ENCODE assay signal across 8 cellular contexts in the genomic region with DNA sequence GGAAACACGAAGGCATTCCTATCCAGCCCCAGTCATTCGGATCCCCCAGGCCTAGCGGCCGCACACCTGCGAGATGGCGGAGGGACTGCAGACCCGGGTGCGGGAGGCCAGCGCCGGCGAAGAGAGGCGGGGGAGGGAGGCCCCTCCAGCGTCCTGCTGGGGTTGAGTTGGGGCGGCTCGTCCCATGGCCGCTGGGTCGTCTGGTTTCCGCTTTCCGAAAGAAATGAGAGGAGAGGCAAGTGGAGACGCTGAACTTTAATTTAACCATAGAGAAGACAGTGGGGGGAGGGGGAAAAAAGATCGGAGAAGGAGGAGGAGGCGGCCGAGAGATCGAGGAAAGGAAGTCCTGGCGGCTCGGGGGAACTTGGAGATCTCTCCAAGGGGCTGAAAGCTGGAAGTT.
A peak's percentile ranks its signal among the peaks of the same experiment; 100 is the strongest.
DNase-seq lines count a peak whose midpoint lies in the region; ATAC-seq and TF ChIP-seq lines count a peak whose summit lies in the region.
"Not testable (repeated sequence)": the region's sequence is repeated elsewhere in the genome, so short reads cannot be mapped to it uniquely, and the experiment has no call there.

No MANE protein-coding gene starts in this region.

- DNase-seq in CD8-positive, alpha-beta T cell = peak in 1 of 7 experiments; percentile 27
- DNase-seq in MM.1S (peak; percentile 9), erythroblast (lab: John Stamatoyannopoulos, UW) (peak; percentile 34 to 36), left kidney (ENCODE audit: low read depth, low spot score) (peak; percentile 18), renal cortical epithelial cell (ENCODE audit: low read depth) (peak; percentile 15)
- peak; percentile 24 for DNase-seq in activated CD4-positive, alpha-beta memory T cell treated with anti-CD3 and anti-CD28 coated beads for 36 hours
- DNase-seq in adipocyte (ENCODE audit: low read depth); testis: not testable (repeated sequence)

- not testable (repeated sequence) for H3K4me1 ChIP-seq in CD8-positive, alpha-beta T cell (ENCODE audit: insufficient read depth, low read length); MM.1S (ENCODE audit: low read length); adipocyte (ENCODE audit: control insufficient read depth, insufficient read depth, low read length); testis

- H3K4me1 Mint-ChIP-seq in CD8-positive, alpha-beta T cell (ENCODE audit: low read depth) = peaks cover 18% of the 10 kb centered on the region
- not testable (repeated sequence) for H3K4me1 Mint-ChIP-seq in activated CD4-positive, alpha-beta memory T cell treated with anti-CD3 and anti-CD28 coated beads for 36 hours (ENCODE audit: low read depth)

- TF ChIP-seq CTCF in CD8-positive, alpha-beta T cell (IDR thresholded peaks at IDR 0.05); MM.1S (IDR thresholded peaks at IDR 0.05; ENCODE audit: low read length); testis (IDR thresholded peaks at IDR 0.05): not testable (repeated sequence)

- H3K9me3 ChIP-seq in CD8-positive, alpha-beta T cell (ENCODE audit: low read length); MM.1S (replicated peaks; ENCODE audit: insufficient read depth, low read length); adipocyte (ENCODE audit: control insufficient read depth, low read length); testis: not testable (repeated sequence)

- not testable (repeated sequence) for H3K27me3 ChIP-seq in CD8-positive, alpha-beta T cell (ENCODE audit: insufficient read depth, low read length); MM.1S (replicated peaks; ENCODE audit: insufficient read depth, low read length); adipocyte (replicated peaks; ENCODE audit: control insufficient read depth, insufficient read depth, low read length); testis

- WGBS in testis, 2 donors = 2 to 25% methylated on average over 20 to 26 of the region's 26 CpGs

- H3K4me3 Mint-ChIP-seq in CD8-positive, alpha-beta T cell = peak overlapping the region; percentile 82
- H3K4me3 Mint-ChIP-seq in activated CD4-positive, alpha-beta memory T cell treated with anti-CD3 and anti-CD28 coated beads for 36 hours = peak overlapping the region; percentile 57

- H3K9ac ChIP-seq in MM.1S (ENCODE audit: low read length); adipocyte (ENCODE audit: low read length): not testable (repeated sequence)

- H3K79me2 ChIP-seq in MM.1S (ENCODE audit: low read length) = not testable (repeated sequence)

- H3K27me3 Mint-ChIP-seq in CD8-positive, alpha-beta T cell (ENCODE audit: low read depth); activated CD4-positive, alpha-beta memory T cell treated with anti-CD3 and anti-CD28 coated beads for 36 hours: not testable (repeated sequence)

- not testable (repeated sequence) for H3F3A ChIP-seq in MM.1S (ENCODE audit: insufficient read depth, low read length)

- not testable (repeated sequence) for H3K36me3 ChIP-seq in CD8-positive, alpha-beta T cell (ENCODE audit: insufficient read depth, low read length); MM.1S (replicated peaks; ENCODE audit: insufficient read depth, low read length); adipocyte (ENCODE audit: control insufficient read depth, insufficient read depth, low read length, severe bottlenecking); testis (ENCODE audit: low read depth, missing control alignments)

- not testable (repeated sequence) for H3K9me3 Mint-ChIP-seq in CD8-positive, alpha-beta T cell; activated CD4-positive, alpha-beta memory T cell treated with anti-CD3 and anti-CD28 coated beads for 36 hours

- POLR2A ChIA-PET in CD8-positive, alpha-beta T cell (lab: Charles Lee); activated CD4-positive, alpha-beta memory T cell treated with anti-CD3 and anti-CD28 coated beads for 36 hours (lab: Charles Lee): not testable (repeated sequence)

- H3K36me3 Mint-ChIP-seq in CD8-positive, alpha-beta T cell; activated CD4-positive, alpha-beta memory T cell treated with anti-CD3 and anti-CD28 coated beads for 36 hours: not testable (repeated sequence)

- peak overlapping the region; percentile 47 for H3K27ac ChIP-seq in CD8-positive, alpha-beta T cell (ENCODE audit: low read depth, low read length)
- not testable (repeated sequence) for H3K27ac ChIP-seq in MM.1S (ENCODE audit: low read length)
- peak overlapping the region; percentile 18 to 54 for H3K27ac ChIP-seq in testis

- peak overlapping the region; percentile 58 for H3K4me3 ChIP-seq in CD8-positive, alpha-beta T cell (ENCODE audit: low read depth, low read length)
- not testable (repeated sequence) for H3K4me3 ChIP-seq in MM.1S (ENCODE audit: low read length)
- H3K4me3 ChIP-seq in adipocyte (ENCODE audit: low read length) = peak overlapping the region; percentile 52
- peak overlapping the region; percentile 41 to 54 for H3K4me3 ChIP-seq in testis

- ATAC-seq in CD8-positive, alpha-beta T cell = not testable (repeated sequence)

- intact Hi-C loops in CD8-positive, alpha-beta T cell (cut with DNase I, micrococcal nuclease) = loop anchor here in 1 of 2 experiments (10.0 kb wide), 1 partner anchor 605 kb away; no protein-coding TSS in a partner anchor
- intact Hi-C loops in activated CD4-positive, alpha-beta memory T cell treated with anti-CD3 and anti-CD28 coated beads for 36 hours (cut with micrococcal nuclease); testis (cut with DNase I; ENCODE audit: low total_unique reads): not testable (repeated sequence)

- not testable (repeated sequence) for H2AFZ ChIP-seq in MM.1S (ENCODE audit: low read length)

- CTCF ChIA-PET in CD8-positive, alpha-beta T cell (lab: Charles Lee); activated CD4-positive, alpha-beta memory T cell treated with anti-CD3 and anti-CD28 coated beads for 36 hours (lab: Charles Lee): not testable (repeated sequence)

- not testable (repeated sequence) for H3K4me2 ChIP-seq in MM.1S (ENCODE audit: low read depth, low read length)

- H4K20me1 ChIP-seq in MM.1S (ENCODE audit: insufficient read depth, low read length) = not testable (repeated sequence)

- peak overlapping the region; percentile 93 for H3K27ac Mint-ChIP-seq in CD8-positive, alpha-beta T cell
- peak overlapping the region; percentile 59 for H3K27ac Mint-ChIP-seq in activated CD4-positive, alpha-beta memory T cell treated with anti-CD3 and anti-CD28 coated beads for 36 hours

- not testable (repeated sequence) for H3K9me2 ChIP-seq in MM.1S (replicated peaks; ENCODE audit: insufficient read depth, low read length)

- not testable (repeated sequence) for TF ChIP-seq POLR2A in erythroblast (IDR thresholded peaks at IDR 0.05; ENCODE audit: low read length); testis (IDR thresholded peaks at IDR 0.05)
